ENCODE assay signal across 21 cellular contexts in the genomic region with DNA sequence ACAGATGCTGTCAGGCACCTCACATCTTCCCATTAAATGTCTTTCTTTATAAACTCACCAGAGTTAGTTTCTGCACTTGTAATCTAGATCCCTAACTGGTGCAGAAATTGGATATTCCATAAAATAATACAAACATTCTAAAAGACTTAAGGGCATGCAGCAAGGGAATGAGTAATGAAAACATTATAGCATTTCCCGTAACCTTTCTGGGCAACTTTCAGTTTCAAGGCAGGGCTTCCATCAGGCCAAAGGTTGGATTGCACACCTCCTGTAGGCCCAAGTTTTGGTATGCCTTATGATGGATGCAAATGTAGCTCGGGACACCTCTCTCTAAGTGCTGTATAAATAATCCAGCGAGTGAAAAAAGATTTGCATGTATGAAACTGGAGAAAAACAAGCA.
DNase-seq lines count a peak whose midpoint lies in the region; ATAC-seq, FAIRE-seq and TF ChIP-seq lines count a peak whose summit lies in the region.
"Had no signal": no experiment of that assay in that cellular context is flagged by ENCODE, and none has a peak within 500 bp of the region (broad histone marks: within the 10 kb centered on the region; RNA-seq: fewer than 3 reads in every experiment).

No MANE protein-coding gene starts in this region.

- peaks cover 2% of the 10 kb centered on the region for H3K4me1 Mint-ChIP-seq in activated naive CD4-positive, alpha-beta T cell treated with anti-CD3 and anti-CD28 coated beads, Interleukin-2, amount 10 ng/mL, durations not matched to agents 7 days and 5 days
- H3K4me1 Mint-ChIP-seq: activated B cell treated with CpG ODN at 0.5 μM for 24 hours, IgD-negative memory B cell had no signal

- intact Hi-C loops in PC-3 (cut with micrococcal nuclease), result loop anchor here (5.0 kb wide), 1 partner anchor 273 kb away; the partner anchor contains the start of gene ZNF438
- intact Hi-C loops in endothelial cell of umbilical vein (cut with micrococcal nuclease), result no loop called here

- dilution Hi-C loops in endothelial cell of umbilical vein (cut with MboI; ENCODE audit: extremely low pct_ligation_motif_present, low sequenced_read_pairs), result no loop called here

- BruUV-seq in PC-3 (replicated peaks; lab: Mats Ljungman, UMichigan) (no TSS peak), endothelial cell of umbilical vein (replicated peaks; lab: Mats Ljungman, UMichigan) (no TSS peak)

- TF ChIP-seq CTCF in PC-3 (conservative IDR thresholded peaks at IDR 0.05; ENCODE audit: low read depth, low read length) (no peak), endothelial cell of umbilical vein (IDR thresholded peaks at IDR 0.05; ENCODE audit: extremely low read depth in 1 of 2, insufficient read depth in 1 of 2, low read depth in 1 of 2, low read length in 2 of 2) (no peak)

- ATAC-seq in PC-3 (peak; percentile 80), HG02981 (IDR thresholded peaks at IDR 0.05; ENCODE audit: unreplicated experiment) (no peak), GM19023 (IDR thresholded peaks at IDR 0.05; ENCODE audit: unreplicated experiment) (no peak)
- ATAC-seq: esophagus mucosa, HCT116 had no signal

- H3K9ac ChIP-seq in PC-3 (ENCODE audit: low read length) (no peak overlapping the region), endothelial cell of umbilical vein (replicated peaks; ENCODE audit: extremely low read depth, insufficient read depth, low read length) (no peak overlapping the region)

- peaks cover 7% of the 10 kb centered on the region for H3K9me3 Mint-ChIP-seq in activated naive CD4-positive, alpha-beta T cell treated with anti-CD3 and anti-CD28 coated beads, Interleukin-2, amount 10 ng/mL, durations not matched to agents 7 days and 5 days
- H3K9me3 Mint-ChIP-seq: activated B cell treated with CpG ODN at 0.5 μM for 24 hours, IgD-negative memory B cell, neural crest cell had no signal

- H3K4me2 ChIP-seq in PC-3 (ENCODE audit: low read length), result peak overlapping the region; percentile 46; the same call in 1 of the 2 replicates
- no peak overlapping the region for H3K4me2 ChIP-seq in endothelial cell of umbilical vein (ENCODE audit: insufficient read depth, low read length)

- peaks cover 12% of the 10 kb centered on the region for H3K27me3 Mint-ChIP-seq in activated naive CD4-positive, alpha-beta T cell treated with anti-CD3 and anti-CD28 coated beads, Interleukin-2, amount 10 ng/mL, durations not matched to agents 7 days and 5 days

- POLR2A ChIA-PET in PC-3 (lab: Charles Lee; ENCODE audit: unreplicated experiment) (no interaction called here), endothelial cell of umbilical vein (lab: Charles Lee) (no interaction called here)

- no peaks in the 10 kb centered on the region for H3K36me3 ChIP-seq in PC-3 (ENCODE audit: low read depth, low read length)
- H3K36me3 ChIP-seq in endothelial cell of umbilical vein (ENCODE audit: control insufficient read depth in 2 of 2, extremely low read depth in 1 of 2, insufficient read depth in 2 of 2, low read length in 2 of 2), result no peaks in the 10 kb centered on the region
- H3K36me3 ChIP-seq: brain microvascular endothelial cell, right atrium auricular region had no signal

- DNase-seq in GM18507 (ENCODE audit: extremely low spot score, insufficient read length, low read depth), result no peak
- peak; percentile 61 for DNase-seq in PC-3
- DNase-seq in endothelial cell of umbilical vein (ENCODE audit: low read depth, low spot score), result peak; percentile 49
- peak; percentile 53 for DNase-seq in renal cortical epithelial cell (ENCODE audit: low read depth)
- no peak for DNase-seq in NCI-H510A (lab: John Stamatoyannopoulos, UW)
- DNase-seq in activated naive CD4-positive, alpha-beta T cell treated with anti-CD3 and anti-CD28 coated beads, Interleukin-2, amount 10 ng/mL, durations not matched to agents 7 days and 5 days, result no peak
- DNase-seq: activated B cell treated with CpG ODN at 0.5 μM for 24 hours; AML-193; brain microvascular endothelial cell; dorsolateral prefrontal cortex; GDM1; stimulated activated CD4-positive, alpha-beta T cell treated with anti-CD3 and anti-CD28 coated beads, Interleukin-2, amount 100 ng/mL, for 48 hours; substantia nigra had no signal

- H3K9me3 ChIP-seq in PC-3 (ENCODE audit: low read length) (no peaks in the 10 kb centered on the region), endothelial cell of umbilical vein (replicated peaks; ENCODE audit: control insufficient read depth, insufficient read depth, low read length) (no peaks in the 10 kb centered on the region)
- H3K9me3 ChIP-seq: right atrium auricular region had no signal

- H3K4me3 ChIP-seq in PC-3 (ENCODE audit: low read length) (no peak overlapping the region), endothelial cell of umbilical vein (replicated peaks in 1 of 3; ENCODE audit: insufficient read depth in 1 of 3, low read depth in 1 of 3, low read length in 3 of 3) (no peak overlapping the region)
- H3K4me3 ChIP-seq: dorsolateral prefrontal cortex, right atrium auricular region had no signal

- no peaks in the 10 kb centered on the region for H3K9me2 ChIP-seq in PC-3 (replicated peaks; ENCODE audit: low read length)

- CTCF ChIA-PET in PC-3 (lab: Charles Lee) (no interaction called here), endothelial cell of umbilical vein (lab: Charles Lee) (no interaction called here)
- CTCF ChIA-PET in activated naive CD4-positive, alpha-beta T cell treated with anti-CD3 and anti-CD28 coated beads, Interleukin-2, amount 10 ng/mL, durations not matched to agents 7 days and 5 days (lab: Charles Lee), result no interaction called here

- no peaks in the 10 kb centered on the region for H4K20me1 ChIP-seq in PC-3 (ENCODE audit: low read length)
- H4K20me1 ChIP-seq in endothelial cell of umbilical vein (replicated peaks; ENCODE audit: control insufficient read depth, extremely low read depth, insufficient read depth, low read length), result no peaks in the 10 kb centered on the region

- H3K4me1 ChIP-seq in PC-3 (ENCODE audit: insufficient read depth, low read length) (peaks cover 9% of the 10 kb centered on the region), endothelial cell of umbilical vein (ENCODE audit: control insufficient read depth, extremely low read depth, insufficient read depth, low read length) (peaks cover 4% of the 10 kb centered on the region)
- H3K4me1 ChIP-seq: right atrium auricular region had no signal

- H3F3A ChIP-seq in PC-3 (ENCODE audit: low read length, unreplicated experiment), result no peaks in the 10 kb centered on the region

- no peak overlapping the region for H3K27ac Mint-ChIP-seq in activated naive CD4-positive, alpha-beta T cell treated with anti-CD3 and anti-CD28 coated beads, Interleukin-2, amount 10 ng/mL, durations not matched to agents 7 days and 5 days
- H3K27ac Mint-ChIP-seq: activated B cell treated with CpG ODN at 0.5 μM for 24 hours, IgD-negative memory B cell had no signal

- TF ChIP-seq POLR2A in endothelial cell of umbilical vein (IDR thresholded peaks at IDR 0.05; ENCODE audit: low read depth, low read length), result no peak

- FAIRE-seq in GM18507 (lab: Jason Lieb, UNC) (peak; percentile 83), endothelial cell of umbilical vein (lab: Jason Lieb, UNC) (peak; percentile 80)
- FAIRE-seq: keratinocyte had no signal

- H3K36me3 Mint-ChIP-seq in activated naive CD4-positive, alpha-beta T cell treated with anti-CD3 and anti-CD28 coated beads, Interleukin-2, amount 10 ng/mL, durations not matched to agents 7 days and 5 days, result no peaks in the 10 kb centered on the region

- no peak overlapping the region for H3K4me3 Mint-ChIP-seq in activated naive CD4-positive, alpha-beta T cell treated with anti-CD3 and anti-CD28 coated beads, Interleukin-2, amount 10 ng/mL, durations not matched to agents 7 days and 5 days
- H3K4me3 Mint-ChIP-seq: activated B cell treated with CpG ODN at 0.5 μM for 24 hours, IgD-negative memory B cell, neural crest cell had no signal

- no peak overlapping the region for H3K27ac ChIP-seq in PC-3 (ENCODE audit: low read length)
- H3K27ac ChIP-seq in endothelial cell of umbilical vein (ENCODE audit: insufficient read depth, low read depth, low read length), result no peak overlapping the region
- H3K27ac ChIP-seq: brain microvascular endothelial cell, dorsolateral prefrontal cortex, right atrium auricular region had no signal

- H3K79me2 ChIP-seq in PC-3 (ENCODE audit: low read length) (no peaks in the 10 kb centered on the region), endothelial cell of umbilical vein (ENCODE audit: control insufficient read depth, insufficient read depth, low read length) (no peaks in the 10 kb centered on the region)

- H2AFZ ChIP-seq in PC-3 (ENCODE audit: low read length) (peak overlapping the region; percentile 35; the same call in 1 of the 2 replicates), endothelial cell of umbilical vein (ENCODE audit: low read depth, low read length) (peak overlapping the region; percentile 8)

- no peaks in the 10 kb centered on the region for H3K27me3 ChIP-seq in PC-3 (ENCODE audit: low read length)
- no peaks in the 10 kb centered on the region for H3K27me3 ChIP-seq in endothelial cell of umbilical vein (ENCODE audit: control insufficient read depth in 2 of 2, insufficient read depth in 2 of 2, low read length in 2 of 2)
- H3K27me3 ChIP-seq: brain microvascular endothelial cell, dorsolateral prefrontal cortex, right atrium auricular region had no signal

- no peaks in the 10 kb centered on the region for H3K9me1 ChIP-seq in endothelial cell of umbilical vein (replicated peaks; ENCODE audit: control insufficient read depth, extremely low read depth, insufficient read depth, low read length)

TF ChIP-seq in endothelial cell of umbilical vein, 7 proteins besides CTCF, POLR2A, EP300 and RAD21:
- TF ChIP-seq EZH2 (IDR thresholded peaks at IDR 0.05; ENCODE audit: borderline replicate concordance, low read depth, low read length, severe bottlenecking) (no peak), GATA2 (IDR thresholded peaks at IDR 0.05; ENCODE audit: insufficient read depth, insufficient read length, low read depth, low read length) (no peak), JUN (IDR thresholded peaks at IDR 0.05; ENCODE audit: borderline replicate concordance, insufficient read depth, insufficient read length, low read depth) (no peak), POLR2AphosphoS5 (IDR thresholded peaks at IDR 0.05; ENCODE audit: insufficient read depth, low read depth, low read length) (no peak), MAX (IDR thresholded peaks at IDR 0.05; ENCODE audit: insufficient read depth, insufficient read length) (no peak), MYC (IDR thresholded peaks at IDR 0.05; ENCODE audit: low read depth, low read length) (no peak), FOS (IDR thresholded peaks at IDR 0.05; ENCODE audit: borderline replicate concordance, insufficient read depth, low read length) (no peak)

Comparison
In these comparisons a context has a peak if more than half of its experiments do, and no peak if none do; other contexts are left out.
1. DNase-seq: peak in PC-3 (single experiment), endothelial cell of umbilical vein (single experiment) and renal cortical epithelial cell (single experiment); none in GM18507 (single experiment), NCI-H510A (single experiment) and activated naive CD4-positive, alpha-beta T cell treated with anti-CD3 and anti-CD28 coated beads, Interleukin-2, amount 10 ng/mL, durations not matched to agents 7 days and 5 days (single experiment).